25 cellular contexts compared by ENCODE assay signal in genomic region chr16:84717484-84717883, GRCh38. TPM values are rescaled to one million over a fixed set of nuclear protein-coding genes. Genes with fewer than 3 reads are reported as not detected.
DNase-seq lines count a peak whose midpoint lies in the region; ATAC-seq lines count a peak whose summit lies in the region.
"Had no signal": no experiment of that assay in that cellular context is flagged by ENCODE, and none has a peak within 500 bp of the region (broad histone marks: within the 10 kb centered on the region; RNA-seq: fewer than 3 reads in every experiment).

No MANE protein-coding gene starts in this region.

- no peak overlapping the region for H2AK5ac ChIP-seq in mesendoderm (ENCODE audit: low read length)

- H3K79me2 ChIP-seq in mesendoderm (ENCODE audit: control insufficient read depth, insufficient read depth, low read length): peaks cover 94% of the 10 kb centered on the region

- H3K4me1 Mint-ChIP-seq in activated CD4-positive, alpha-beta memory T cell treated with anti-CD3 and anti-CD28 coated beads, Interleukin-2, amount 10 ng/mL, durations not matched to agents 7 days and 5 days: peaks cover 46% of the 10 kb centered on the region
- H3K4me1 Mint-ChIP-seq in activated CD4-positive, alpha-beta memory T cell treated with anti-CD3 and anti-CD28 coated beads for 36 hours (ENCODE audit: low read depth): peaks cover 58% of the 10 kb centered on the region
- peaks cover 57 to 85% (median 72%) of the 10 kb centered on the region in 3 donors for H3K4me1 Mint-ChIP-seq in CD8-positive, alpha-beta memory T cell
- H3K4me1 Mint-ChIP-seq in activated T-helper 17 cell treated with anti-CD3 and anti-CD28 coated beads, Interleukin-2, amount 50 U/mL, for 72 hours: peaks cover 41% of the 10 kb centered on the region

- POLR2A ChIA-PET in activated CD4-positive, alpha-beta memory T cell treated with anti-CD3 and anti-CD28 coated beads, Interleukin-2, amount 10 ng/mL, durations not matched to agents 7 days and 5 days (lab: Charles Lee): interaction anchor here (0.9 to 1.0 kb wide), 2 partner anchors 8 to 212 kb away, joined by 3 read pairs; no protein-coding TSS in a partner anchor
- POLR2A ChIA-PET in activated CD4-positive, alpha-beta memory T cell treated with anti-CD3 and anti-CD28 coated beads for 36 hours (lab: Charles Lee): no interaction called here
- POLR2A ChIA-PET in CD8-positive, alpha-beta memory T cell (lab: Charles Lee): no interaction called here

- no peaks in the 10 kb centered on the region for H3K9me3 ChIP-seq in CD8-positive, alpha-beta memory T cell (ENCODE audit: low read length)

- DNase-seq in activated CD4-positive, alpha-beta memory T cell treated with anti-CD3 and anti-CD28 coated beads, Interleukin-2, amount 10 ng/mL, durations not matched to agents 7 days and 5 days: no peak
- no peak for DNase-seq in activated CD4-positive, alpha-beta memory T cell treated with anti-CD3 and anti-CD28 coated beads for 36 hours
- no peak for DNase-seq in CD8-positive, alpha-beta memory T cell
- no peak for DNase-seq in left colon
- DNase-seq in mesendoderm: no peak
- DNase-seq in NCI-H446 (lab: John Stamatoyannopoulos, UW): no peak
- DNase-seq: activated naive CD8-positive, alpha-beta T cell treated with anti-CD3 and anti-CD28 coated beads for 36 hours; activated T-cell treated with anti-CD3 and anti-CD28 coated beads, Interleukin-2, amount 50 U/mL, for 48 hours; aorta; central memory CD4-positive, alpha-beta T cell; COR-L47; DMS79 treated with DMSO at 0.1 percent for 48 hours; HCEC 1CT; midbrain; NCI-H1417 treated with DMSO at 0.1 percent for 48 hours; NCI-H2081; NCI-H2227 treated with DMSO at 0.1 percent for 48 hours; NCI-H748 treated with DMSO at 0.1 percent for 48 hours; stimulated activated naive CD8-positive, alpha-beta T cell treated with anti-CD3 and anti-CD28 coated beads, Interleukin-15, amount 100 ng/mL, for 72 hours; T-helper 1 cell had no signal

- CTCF ChIA-PET in activated CD4-positive, alpha-beta memory T cell treated with anti-CD3 and anti-CD28 coated beads, Interleukin-2, amount 10 ng/mL, durations not matched to agents 7 days and 5 days (lab: Charles Lee): interaction anchor here (1.3 to 1.4 kb wide), 3 partner anchors 21 to 96 kb away, joined by 3 to 6 read pairs (median 4); no protein-coding TSS in a partner anchor
- CTCF ChIA-PET in activated CD4-positive, alpha-beta memory T cell treated with anti-CD3 and anti-CD28 coated beads for 36 hours (lab: Charles Lee): interaction anchor here (0.9 to 1.5 kb wide), 4 partner anchors 8 to 45 kb away, joined by 3 to 7 read pairs (median 4); no protein-coding TSS in a partner anchor
- CTCF ChIA-PET in CD8-positive, alpha-beta memory T cell (lab: Charles Lee): interaction anchor here (0.8 to 1.9 kb wide), 3 partner anchors 8 to 45 kb away, joined by 3 to 6 read pairs (median 5); no protein-coding TSS in a partner anchor

- H3K27me3 Mint-ChIP-seq in activated CD4-positive, alpha-beta memory T cell treated with anti-CD3 and anti-CD28 coated beads, Interleukin-2, amount 10 ng/mL, durations not matched to agents 7 days and 5 days: no peaks in the 10 kb centered on the region
- H3K27me3 Mint-ChIP-seq in activated CD4-positive, alpha-beta memory T cell treated with anti-CD3 and anti-CD28 coated beads for 36 hours: no peaks in the 10 kb centered on the region
- no peaks in the 10 kb centered on the region for H3K27me3 Mint-ChIP-seq in CD8-positive, alpha-beta memory T cell
- H3K27me3 Mint-ChIP-seq in activated T-helper 17 cell treated with anti-CD3 and anti-CD28 coated beads, Interleukin-2, amount 50 U/mL, for 72 hours: no peaks in the 10 kb centered on the region
- H3K27me3 Mint-ChIP-seq: activated naive CD8-positive, alpha-beta T cell treated with anti-CD3 and anti-CD28 coated beads for 36 hours; dendritic cell treated with granulocyte-macrophage colony-stimulating factor and Interleukin-4, amounts not matched to agents 40 ng/mL and 50 ng/mL, for 4 days; natural killer cell treated with Interleukin-12 subunit alpha and Interleukin-12 subunit beta and Interleukin-15 and Interleukin-18, amount 100 ng/mL, for 72 hours; stimulated activated naive CD8-positive, alpha-beta T cell treated with anti-CD3 and anti-CD28 coated beads, Interleukin-15, amount 100 ng/mL, for 72 hours had no signal

- peaks cover 24% of the 10 kb centered on the region for H3K36me3 Mint-ChIP-seq in activated CD4-positive, alpha-beta memory T cell treated with anti-CD3 and anti-CD28 coated beads, Interleukin-2, amount 10 ng/mL, durations not matched to agents 7 days and 5 days (ENCODE audit: low read depth)
- H3K36me3 Mint-ChIP-seq in activated CD4-positive, alpha-beta memory T cell treated with anti-CD3 and anti-CD28 coated beads for 36 hours: peaks cover 5% of the 10 kb centered on the region
- peaks cover 0 to 46% (median 5%) of the 10 kb centered on the region in 3 donors for H3K36me3 Mint-ChIP-seq in CD8-positive, alpha-beta memory T cell
- H3K36me3 Mint-ChIP-seq in activated T-helper 17 cell treated with anti-CD3 and anti-CD28 coated beads, Interleukin-2, amount 50 U/mL, for 72 hours (ENCODE audit: low read depth): peaks cover 61% of the 10 kb centered on the region
- H3K36me3 Mint-ChIP-seq: natural killer cell treated with Interleukin-12 subunit alpha and Interleukin-12 subunit beta and Interleukin-15 and Interleukin-18, amount 100 ng/mL, for 72 hours had no signal

- peaks cover 29% of the 10 kb centered on the region for H3K4me1 ChIP-seq in CD8-positive, alpha-beta memory T cell (ENCODE audit: insufficient read depth, low read length)
- H3K4me1 ChIP-seq in mesendoderm (ENCODE audit: control insufficient read depth, low read depth, low read length): peaks cover 6% of the 10 kb centered on the region

- H4K5ac ChIP-seq in mesendoderm (ENCODE audit: low read length): no peak overlapping the region

- no peak overlapping the region for H3K4ac ChIP-seq in mesendoderm (ENCODE audit: low read depth, low read length)

- H3K79me1 ChIP-seq in mesendoderm (ENCODE audit: low read length): peaks cover 15% of the 10 kb centered on the region

- no peak overlapping the region for H3K4me2 ChIP-seq in mesendoderm (ENCODE audit: low read length)

- peak overlapping the region; percentile 11 for H3K27ac Mint-ChIP-seq in activated CD4-positive, alpha-beta memory T cell treated with anti-CD3 and anti-CD28 coated beads, Interleukin-2, amount 10 ng/mL, durations not matched to agents 7 days and 5 days
- H3K27ac Mint-ChIP-seq in activated CD4-positive, alpha-beta memory T cell treated with anti-CD3 and anti-CD28 coated beads for 36 hours: no peak overlapping the region
- peak overlapping the region in 7 of 8 donors; percentile 5 to 64 (median 15) for H3K27ac Mint-ChIP-seq in CD8-positive, alpha-beta memory T cell
- peak overlapping the region; percentile 73 for H3K27ac Mint-ChIP-seq in activated T-helper 17 cell treated with anti-CD3 and anti-CD28 coated beads, Interleukin-2, amount 50 U/mL, for 72 hours
- H3K27ac Mint-ChIP-seq: activated naive CD8-positive, alpha-beta T cell treated with anti-CD3 and anti-CD28 coated beads for 36 hours; dendritic cell treated with granulocyte-macrophage colony-stimulating factor and Interleukin-4, amounts not matched to agents 40 ng/mL and 50 ng/mL, for 4 days; stimulated activated naive CD8-positive, alpha-beta T cell treated with anti-CD3 and anti-CD28 coated beads, Interleukin-15, amount 100 ng/mL, for 72 hours had no signal

- H3K4me3 ChIP-seq in CD8-positive, alpha-beta memory T cell (ENCODE audit: low read length): no peak overlapping the region
- no peak overlapping the region for H3K4me3 ChIP-seq in mesendoderm (ENCODE audit: low read length)
- H3K4me3 ChIP-seq: K562 had no signal

- no peak overlapping the region for H3K4me3 Mint-ChIP-seq in activated CD4-positive, alpha-beta memory T cell treated with anti-CD3 and anti-CD28 coated beads, Interleukin-2, amount 10 ng/mL, durations not matched to agents 7 days and 5 days
- H3K4me3 Mint-ChIP-seq in activated CD4-positive, alpha-beta memory T cell treated with anti-CD3 and anti-CD28 coated beads for 36 hours: no peak overlapping the region
- H3K4me3 Mint-ChIP-seq in CD8-positive, alpha-beta memory T cell: no peak overlapping the region
- peak overlapping the region; percentile 39 for H3K4me3 Mint-ChIP-seq in activated T-helper 17 cell treated with anti-CD3 and anti-CD28 coated beads, Interleukin-2, amount 50 U/mL, for 72 hours
- H3K4me3 Mint-ChIP-seq: activated naive CD8-positive, alpha-beta T cell treated with anti-CD3 and anti-CD28 coated beads for 36 hours; dendritic cell treated with granulocyte-macrophage colony-stimulating factor and Interleukin-4, amounts not matched to agents 40 ng/mL and 50 ng/mL, for 4 days; natural killer cell treated with Interleukin-12 subunit alpha and Interleukin-12 subunit beta and Interleukin-15 and Interleukin-18, amount 100 ng/mL, for 72 hours; stimulated activated naive CD8-positive, alpha-beta T cell treated with anti-CD3 and anti-CD28 coated beads, Interleukin-15, amount 100 ng/mL, for 72 hours had no signal

- H3K9ac ChIP-seq in mesendoderm (ENCODE audit: low read length): no peak overlapping the region

- no peaks in the 10 kb centered on the region for H3K9me3 Mint-ChIP-seq in activated CD4-positive, alpha-beta memory T cell treated with anti-CD3 and anti-CD28 coated beads, Interleukin-2, amount 10 ng/mL, durations not matched to agents 7 days and 5 days
- H3K9me3 Mint-ChIP-seq in activated CD4-positive, alpha-beta memory T cell treated with anti-CD3 and anti-CD28 coated beads for 36 hours: no peaks in the 10 kb centered on the region
- H3K9me3 Mint-ChIP-seq in CD8-positive, alpha-beta memory T cell: no peaks in the 10 kb centered on the region
- H3K9me3 Mint-ChIP-seq in activated T-helper 17 cell treated with anti-CD3 and anti-CD28 coated beads, Interleukin-2, amount 50 U/mL, for 72 hours: no peaks in the 10 kb centered on the region
- H3K9me3 Mint-ChIP-seq: activated naive CD8-positive, alpha-beta T cell treated with anti-CD3 and anti-CD28 coated beads for 36 hours; dendritic cell treated with granulocyte-macrophage colony-stimulating factor and Interleukin-4, amounts not matched to agents 40 ng/mL and 50 ng/mL, for 4 days; natural killer cell treated with Interleukin-12 subunit alpha and Interleukin-12 subunit beta and Interleukin-15 and Interleukin-18, amount 100 ng/mL, for 72 hours; stimulated activated naive CD8-positive, alpha-beta T cell treated with anti-CD3 and anti-CD28 coated beads, Interleukin-15, amount 100 ng/mL, for 72 hours had no signal

- H2BK120ac ChIP-seq in mesendoderm (ENCODE audit: low read depth, low read length): no peak overlapping the region

- no peak overlapping the region for H3K18ac ChIP-seq in mesendoderm (ENCODE audit: low read length)

- no peak overlapping the region for H2BK5ac ChIP-seq in mesendoderm (ENCODE audit: low read length)

- intact Hi-C loops in activated CD4-positive, alpha-beta memory T cell treated with anti-CD3 and anti-CD28 coated beads for 36 hours (cut with micrococcal nuclease): no loop called here
- intact Hi-C loops in left colon (cut with DNase I, micrococcal nuclease): no loop called here

- H3K27me3 ChIP-seq in CD8-positive, alpha-beta memory T cell (ENCODE audit: insufficient read depth, low read length, poor library complexity, severe bottlenecking): no peaks in the 10 kb centered on the region
- H3K27me3 ChIP-seq in mesendoderm (ENCODE audit: insufficient read depth, low read length, poor library complexity): no peaks in the 10 kb centered on the region

- H3K56ac ChIP-seq in mesendoderm (ENCODE audit: low read length): no peak overlapping the region

- H3K36me3 ChIP-seq in CD8-positive, alpha-beta memory T cell (ENCODE audit: insufficient read depth, low read length): no peaks in the 10 kb centered on the region
- H3K36me3 ChIP-seq in mesendoderm (ENCODE audit: control insufficient read depth, insufficient read depth, low read length): no peaks in the 10 kb centered on the region

- no CpG with 5 or more reads among the region's 2 CpGs for WGBS in mesendoderm (ENCODE audit: extremely low coverage, insufficient coverage, low lambda C conversion rate)

- peak; percentile 77 for ATAC-seq in activated T-helper 17 cell treated with anti-CD3 and anti-CD28 coated beads, Interleukin-2, amount 50 U/mL, for 72 hours (replicated peaks)
- peak; percentile 58 for ATAC-seq in left colon
- no peak for ATAC-seq in HG02623 (IDR thresholded peaks at IDR 0.05; ENCODE audit: unreplicated experiment)
- ATAC-seq: K562; natural killer cell treated with Interleukin-12 subunit alpha and Interleukin-12 subunit beta and Interleukin-15 and Interleukin-18, amount 100 ng/mL, for 72 hours; stimulated activated naive CD8-positive, alpha-beta T cell treated with anti-CD3 and anti-CD28 coated beads, Interleukin-15, amount 100 ng/mL, for 72 hours had no signal

- no peak overlapping the region for H2BK15ac ChIP-seq in mesendoderm (replicated peaks; ENCODE audit: low read depth)

- H3K27ac ChIP-seq in CD8-positive, alpha-beta memory T cell (ENCODE audit: low read depth, low read length): no peak overlapping the region
- no peak overlapping the region for H3K27ac ChIP-seq in mesendoderm (ENCODE audit: low read depth, low read length)

- no peak overlapping the region for H4K8ac ChIP-seq in mesendoderm (ENCODE audit: low read depth, low read length)

- H3K23ac ChIP-seq in mesendoderm (ENCODE audit: low read length): no peak overlapping the region

RNA-seq across cellular contexts. Expression of gene USP10, which starts 17.7 kb away (rescaled TPM):
- total RNA-seq in activated CD4-positive, alpha-beta memory T cell treated with anti-CD3 and anti-CD28 coated beads, Interleukin-2, amount 10 ng/mL, durations not matched to agents 7 days and 5 days: 10 to 100 TPM; 92.2 to 94.4 TPM
- 100 to 1,000 TPM; 105 to 108 TPM for total RNA-seq in activated CD4-positive, alpha-beta memory T cell treated with anti-CD3 and anti-CD28 coated beads for 36 hours
- 100 to 1,000 TPM; 143 to 146 TPM for total RNA-seq in CD8-positive, alpha-beta memory T cell
- polyA plus RNA-seq in CD8-positive, alpha-beta memory T cell: 86.1 TPM
- total RNA-seq in activated T-helper 17 cell treated with anti-CD3 and anti-CD28 coated beads, Interleukin-2, amount 50 U/mL, for 72 hours: 100 to 1,000 TPM in 1 of 2 donors, 10 to 100 TPM in 1; 93.4 to 127 TPM
- 10 to 100 TPM; 65.3 to 77.3 TPM for total RNA-seq in left colon
- polyA plus RNA-seq in mesendoderm (2013, experiment 1 of 2): 157 TPM
- polyA plus RNA-seq in mesendoderm (2013, experiment 2 of 2): 159 TPM
